ENCODE assay signal across 17 cellular contexts in the genomic region with DNA sequence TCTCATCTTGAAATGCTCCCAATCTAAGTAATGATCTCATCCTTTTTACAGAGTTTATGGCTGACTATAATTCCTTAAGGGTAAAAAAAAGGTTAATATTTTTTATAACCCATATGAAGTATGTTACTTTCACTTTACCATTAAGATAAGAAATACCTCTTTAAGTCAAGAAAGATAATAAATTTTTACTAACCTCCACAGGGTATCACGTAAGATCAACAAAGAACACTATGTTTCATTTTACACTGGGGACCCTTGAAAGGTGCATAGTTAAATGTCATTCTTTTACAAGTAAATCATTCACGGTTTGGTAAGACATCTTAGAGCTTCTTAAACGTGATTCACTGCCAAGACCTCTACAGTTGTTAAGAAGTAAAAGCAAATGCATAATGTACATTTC.
A peak's percentile ranks its signal among the peaks of the same experiment; 100 is the strongest.
DNase-seq lines count a peak whose midpoint lies in the region; ATAC-seq and TF ChIP-seq lines count a peak whose summit lies in the region.
"Had no signal": no experiment of that assay in that cellular context is flagged by ENCODE, and none has a peak within 500 bp of the region (broad histone marks: within the 10 kb centered on the region; RNA-seq: fewer than 3 reads in every experiment).

No MANE protein-coding gene starts in this region.

- no peak overlapping the region for H3K4me3 Mint-ChIP-seq in mesothelial cell of epicardium
- H3K4me3 Mint-ChIP-seq in nephron progenitor cell, result no peak overlapping the region
- H3K4me3 Mint-ChIP-seq: CD4-positive, CD25-positive, alpha-beta regulatory T cell had no signal

- H3K27ac ChIP-seq in mesendoderm (ENCODE audit: low read depth, low read length), result no peak overlapping the region
- H3K27ac ChIP-seq: PC-9 had no signal

- peaks cover 27% of the 10 kb centered on the region for H3K9me3 Mint-ChIP-seq in mesothelial cell of epicardium
- H3K9me3 Mint-ChIP-seq in nephron progenitor cell, result no peaks in the 10 kb centered on the region

- no peaks in the 10 kb centered on the region for H3K36me3 ChIP-seq in mesendoderm (ENCODE audit: control insufficient read depth, insufficient read depth, low read length)
- H3K36me3 ChIP-seq: HAP-1 had no signal

- DNase-seq in ACHN (peak; percentile 43), M059J (ENCODE audit: low read depth) (peak; percentile 31), choroid plexus epithelial cell (ENCODE audit: low read depth) (peak; percentile 39), mesothelial cell of epicardium (ENCODE audit: low spot score in 2 of 2, unreplicated experiment in 2 of 2) (no peak), cortex of kidney (lab: John Stamatoyannopoulos, UW) (no peak), nephron progenitor cell (no peak), mesendoderm (no peak)
- DNase-seq: Calu3; CD4-positive, CD25-positive, alpha-beta regulatory T cell; NCI-H1092; NCI-H345; NCI-H526 treated with DMSO at 0.1 percent for 48 hours; NK-92 treated with Interleukin-12 subunit alpha and Interleukin-12 subunit beta, amount 100 ng/mL, for 24 hours; PC-9; SHP77 had no signal

- H4K8ac ChIP-seq in mesendoderm (ENCODE audit: low read depth, low read length), result no peak overlapping the region

- H3K23ac ChIP-seq in mesendoderm (ENCODE audit: low read length), result no peak overlapping the region

- TF ChIP-seq CTCF in choroid plexus epithelial cell (conservative IDR thresholded peaks at IDR 0.05; ENCODE audit: low read depth, low read length) (no peak), mesothelial cell of epicardium (IDR thresholded peaks at IDR 0.05; ENCODE audit: unreplicated experiment) (no peak), nephron progenitor cell (IDR thresholded peaks at IDR 0.05) (no peak)

- no peaks in the 10 kb centered on the region for H3K4me1 ChIP-seq in mesendoderm (ENCODE audit: control insufficient read depth, low read depth, low read length)

- no peaks in the 10 kb centered on the region for H3K27me3 ChIP-seq in mesendoderm (ENCODE audit: insufficient read depth, low read length, poor library complexity)

- H4K5ac ChIP-seq in mesendoderm (ENCODE audit: low read length), result no peak overlapping the region

- H3K4me1 Mint-ChIP-seq in mesothelial cell of epicardium, result peaks cover 28% of the 10 kb centered on the region
- H3K4me1 Mint-ChIP-seq in nephron progenitor cell, result no peaks in the 10 kb centered on the region
- H3K4me1 Mint-ChIP-seq: CD4-positive, CD25-positive, alpha-beta regulatory T cell had no signal

- H3K4me3 ChIP-seq in choroid plexus epithelial cell (ENCODE audit: low read depth, low read length), result peak overlapping the region; percentile 34
- no peak overlapping the region for H3K4me3 ChIP-seq in mesendoderm (ENCODE audit: low read length)
- H3K4me3 ChIP-seq: HAP-1, PC-9 had no signal

- no peak overlapping the region for H3K9ac ChIP-seq in mesendoderm (ENCODE audit: low read length)

- H2BK120ac ChIP-seq in mesendoderm (ENCODE audit: low read depth, low read length), result no peak overlapping the region

- H2AK5ac ChIP-seq in mesendoderm (ENCODE audit: low read length), result no peak overlapping the region

- H3K4ac ChIP-seq in mesendoderm (ENCODE audit: low read depth, low read length), result no peak overlapping the region

- H3K27ac Mint-ChIP-seq in mesothelial cell of epicardium (peak overlapping the region; percentile 63), nephron progenitor cell (no peak overlapping the region)
- H3K27ac Mint-ChIP-seq: CD4-positive, CD25-positive, alpha-beta regulatory T cell had no signal

- WGBS in mesendoderm (ENCODE audit: extremely low coverage, insufficient coverage, low lambda C conversion rate), result no CpG with 5 or more reads among the region's 3 CpGs

- H3K4me2 ChIP-seq in mesendoderm (ENCODE audit: low read length), result no peak overlapping the region
- H3K4me2 ChIP-seq: PC-9 had no signal

- no peaks in the 10 kb centered on the region for H3K79me2 ChIP-seq in mesendoderm (ENCODE audit: control insufficient read depth, insufficient read depth, low read length)

- no peak overlapping the region for H2BK15ac ChIP-seq in mesendoderm (replicated peaks; ENCODE audit: low read depth)

- no peak overlapping the region for H3K18ac ChIP-seq in mesendoderm (ENCODE audit: low read length)

- H3K27me3 Mint-ChIP-seq in mesothelial cell of epicardium (ENCODE audit: low read depth) (no peaks in the 10 kb centered on the region), nephron progenitor cell (ENCODE audit: low read depth, poor library complexity) (peaks cover 3% of the 10 kb centered on the region)
- H3K27me3 Mint-ChIP-seq: CD4-positive, CD25-positive, alpha-beta regulatory T cell had no signal

- H3K36me3 Mint-ChIP-seq in mesothelial cell of epicardium (peaks cover 17% of the 10 kb centered on the region), nephron progenitor cell (ENCODE audit: low read depth) (no peaks in the 10 kb centered on the region)
- H3K36me3 Mint-ChIP-seq: CD4-positive, CD25-positive, alpha-beta regulatory T cell had no signal

- no peak overlapping the region for H2BK5ac ChIP-seq in mesendoderm (ENCODE audit: low read length)

- H3K56ac ChIP-seq in mesendoderm (ENCODE audit: low read length), result no peak overlapping the region

- in situ Hi-C loops in ACHN (cut with HindIII; ENCODE audit: low pct_ligation_motif_present, low pct_unique_long_range_greater_than_20kb, low sequenced_read_pairs), result no loop called here

- no peaks in the 10 kb centered on the region for H3K79me1 ChIP-seq in mesendoderm (ENCODE audit: low read length)

- no peak for ATAC-seq in HG02973 (IDR thresholded peaks at IDR 0.05; ENCODE audit: unreplicated experiment)

Comparison
In these comparisons a context has a peak if more than half of its experiments do, and no peak if none do; other contexts are left out.
1. DNase-seq: peak in ACHN (single experiment), M059J (single experiment) and choroid plexus epithelial cell (single experiment); none in mesothelial cell of epicardium (0 of 2), cortex of kidney (single experiment), nephron progenitor cell (single experiment) and mesendoderm (single experiment).